In genomic region chr6:76222189-76222588, GRCh38 we compare ENCODE assay signal across 29 cellular contexts.
"Had no signal": no experiment of that assay in that cellular context is flagged by ENCODE, and none has a peak within 500 bp of the region (broad histone marks: within the 10 kb centered on the region; RNA-seq: fewer than 3 reads in every experiment).

No MANE protein-coding gene starts in this region.

- FAIRE-seq: urothelium cell line had no signal

- H3K36me3 Mint-ChIP-seq: stimulated activated effector memory CD8-positive, alpha-beta T cell treated with anti-CD3 and anti-CD28 coated beads, Interleukin-12 subunit alpha, Interleukin-12 subunit beta, amount 100 ng/mL, for 72 hours; stimulated activated memory B cell treated with anti-CD40 and anti-IgM and Interleukin-4, amounts not matched to agents 10 μg/mL and 1 μg/mL and 100 μg/mL, for 72 hours; stimulated activated naive B cell treated with anti-CD40 and anti-IgM and Interleukin-4, amounts not matched to agents 10 μg/mL and 1 μg/mL and 100 μg/mL, for 72 hours; type B pancreatic cell had no signal

- H3K9me3 ChIP-seq: stomach, suprapubic skin, testis, thoracic aorta, thyroid gland, tibial artery, tibial nerve, transverse colon, upper lobe of left lung, upper lobe of right lung, uterus, vagina had no signal

- H3K27me3 ChIP-seq: stomach, suprapubic skin, testis, thyroid gland, tibial artery, tibial nerve, transverse colon, upper lobe of left lung, upper lobe of right lung, uterus, vagina had no signal

- H3K27ac ChIP-seq: stomach, suprapubic skin, testis, thoracic aorta, thyroid gland, tibial artery, tibial nerve, transverse colon, upper lobe of left lung, upper lobe of right lung, uterus, vagina had no signal

- H3K4me1 Mint-ChIP-seq: stimulated activated effector memory CD8-positive, alpha-beta T cell treated with anti-CD3 and anti-CD28 coated beads, Interleukin-12 subunit alpha, Interleukin-12 subunit beta, amount 100 ng/mL, for 72 hours; stimulated activated memory B cell treated with anti-CD40 and anti-IgM and Interleukin-4, amounts not matched to agents 10 μg/mL and 1 μg/mL and 100 μg/mL, for 72 hours; stimulated activated naive B cell treated with anti-CD40 and anti-IgM and Interleukin-4, amounts not matched to agents 10 μg/mL and 1 μg/mL and 100 μg/mL, for 72 hours; stimulated activated naive CD8-positive, alpha-beta T cell treated with anti-CD3 and anti-CD28 coated beads, Interleukin-15, amount 100 ng/mL, for 72 hours had no signal

- H3K27me3 Mint-ChIP-seq: stimulated activated memory B cell treated with anti-CD40 and anti-IgM and Interleukin-4, amounts not matched to agents 10 μg/mL and 1 μg/mL and 100 μg/mL, for 72 hours; stimulated activated naive B cell treated with anti-CD40 and anti-IgM and Interleukin-4, amounts not matched to agents 10 μg/mL and 1 μg/mL and 100 μg/mL, for 72 hours; stimulated activated naive CD8-positive, alpha-beta T cell treated with anti-CD3 and anti-CD28 coated beads, Interleukin-15, amount 100 ng/mL, for 72 hours; stimulated activated naive CD8-positive, alpha-beta T cell treated with anti-CD3 and anti-CD28 coated beads, Interleukin-15, Interleukin-2, amounts not matched to agents 100 ng/mL and 50 ng/mL, for 24 hours; type B pancreatic cell had no signal

- H3K4me3 Mint-ChIP-seq: stimulated activated effector memory CD8-positive, alpha-beta T cell treated with anti-CD3 and anti-CD28 coated beads, Interleukin-12 subunit alpha, Interleukin-12 subunit beta, amount 100 ng/mL, for 72 hours; stimulated activated memory B cell treated with anti-CD40 and anti-IgM and Interleukin-4, amounts not matched to agents 10 μg/mL and 1 μg/mL and 100 μg/mL, for 72 hours; stimulated activated naive B cell treated with anti-CD40 and anti-IgM and Interleukin-4, amounts not matched to agents 10 μg/mL and 1 μg/mL and 100 μg/mL, for 72 hours; stimulated activated naive CD8-positive, alpha-beta T cell treated with anti-CD3 and anti-CD28 coated beads, Interleukin-15, amount 100 ng/mL, for 72 hours; stimulated activated naive CD8-positive, alpha-beta T cell treated with anti-CD3 and anti-CD28 coated beads, Interleukin-15, Interleukin-2, amounts not matched to agents 100 ng/mL and 50 ng/mL, for 24 hours; type B pancreatic cell had no signal

- H3K9me3 Mint-ChIP-seq: stimulated activated memory B cell treated with anti-CD40 and anti-IgM and Interleukin-4, amounts not matched to agents 10 μg/mL and 1 μg/mL and 100 μg/mL, for 72 hours; type B pancreatic cell had no signal

- DNase-seq: stimulated activated CD4-positive, alpha-beta T cell treated with anti-CD3 and anti-CD28 coated beads, Interleukin-2, amount 100 ng/mL, for 48 hours; stimulated activated CD4-positive, alpha-beta T cell treated with anti-CD3 and anti-CD28 coated beads, Interleukin-4, amount 100 ng/mL, for 1 hour; stimulated activated CD4-positive, alpha-beta T cell treated with anti-CD3 and anti-CD28 coated beads, Interleukin-4, amount 100 ng/mL, for 24 hours; stimulated activated CD4-positive, alpha-beta T cell treated with anti-CD3 and anti-CD28 coated beads, Interleukin-4, amount 100 ng/mL, for 4 hours; stimulated activated CD8-positive, alpha-beta memory T cell treated with anti-CD3 and anti-CD28 coated beads, Interleukin-4, amount 100 ng/mL, for 48 hours; stimulated activated naive B cell treated with anti-CD40 and anti-IgM and Interleukin-4, amounts not matched to agents 10 μg/mL and 1 μg/mL and 100 μg/mL, for 72 hours; stimulated activated naive CD4-positive, alpha-beta T cell; stimulated activated naive CD4-positive, alpha-beta T cell treated with Interleukin-2 at 50 U/mL for 16 hours; stimulated activated naive CD8-positive, alpha-beta T cell treated with anti-CD3 and anti-CD28 coated beads, Interleukin-15, amount 100 ng/mL, for 72 hours; stimulated activated naive CD8-positive, alpha-beta T cell treated with anti-CD3 and anti-CD28 coated beads, Interleukin-15, Interleukin-2, amounts not matched to agents 100 U/mL and 50 U/mL, for 24 hours; stomach; substantia nigra; testis; thyroid gland; tibial artery; transverse colon; trophoblast cell; upper lobe of left lung; upper lobe of right lung; uterus had no signal

- H3K4me3 ChIP-seq: stomach, suprapubic skin, testis, thoracic aorta, thyroid gland, tibial artery, tibial nerve, transverse colon, upper lobe of left lung, upper lobe of right lung, uterus, vagina had no signal

- H3K4me1 ChIP-seq: stomach, suprapubic skin, testis, thyroid gland, tibial artery, tibial nerve, transverse colon, upper lobe of left lung, upper lobe of right lung, uterus, vagina had no signal

- H3K27ac Mint-ChIP-seq: stimulated activated effector memory CD8-positive, alpha-beta T cell treated with anti-CD3 and anti-CD28 coated beads, Interleukin-12 subunit alpha, Interleukin-12 subunit beta, amount 100 ng/mL, for 72 hours; stimulated activated memory B cell treated with anti-CD40 and anti-IgM and Interleukin-4, amounts not matched to agents 10 μg/mL and 1 μg/mL and 100 μg/mL, for 72 hours; stimulated activated naive B cell treated with anti-CD40 and anti-IgM and Interleukin-4, amounts not matched to agents 10 μg/mL and 1 μg/mL and 100 μg/mL, for 72 hours; stimulated activated naive CD8-positive, alpha-beta T cell treated with anti-CD3 and anti-CD28 coated beads, Interleukin-15, amount 100 ng/mL, for 72 hours; stimulated activated naive CD8-positive, alpha-beta T cell treated with anti-CD3 and anti-CD28 coated beads, Interleukin-15, Interleukin-2, amounts not matched to agents 100 ng/mL and 50 ng/mL, for 24 hours; type B pancreatic cell had no signal

- H3K36me3 ChIP-seq: stomach, suprapubic skin, thoracic aorta, thyroid gland, tibial artery, tibial nerve, transverse colon, upper lobe of left lung, upper lobe of right lung, uterus, vagina had no signal
